In the genomic region with DNA sequence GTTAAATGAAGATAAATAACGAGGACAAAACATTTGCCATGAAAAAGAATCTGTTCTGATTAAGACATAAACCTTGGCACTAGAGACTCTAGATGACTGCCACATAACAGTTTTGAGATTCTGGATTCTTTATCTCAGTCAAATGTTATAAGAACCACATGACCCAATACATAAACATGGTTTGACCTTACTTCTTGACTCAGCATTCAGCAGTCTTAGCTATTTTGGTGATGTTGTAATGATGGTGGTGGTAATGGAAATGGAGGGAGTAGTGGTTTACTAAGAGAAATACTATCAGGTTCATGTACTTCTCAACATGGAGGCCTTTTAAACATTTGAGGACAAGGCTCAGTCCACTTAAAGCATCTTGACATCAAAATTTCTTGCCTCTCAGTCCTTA, we compare ENCODE assay signal across 23 cellular contexts.
DNase-seq lines count a peak whose midpoint lies in the region; ATAC-seq and TF ChIP-seq lines count a peak whose summit lies in the region.
"Had no signal": no experiment of that assay in that cellular context is flagged by ENCODE, and none has a peak within 500 bp of the region (broad histone marks: within the 10 kb centered on the region; RNA-seq: fewer than 3 reads in every experiment).

No MANE protein-coding gene starts in this region.

- ATAC-seq in GM21717 (IDR thresholded peaks at IDR 0.05; ENCODE audit: unreplicated experiment) = no peak
- ATAC-seq: A549 had no signal

- no peak overlapping the region for H3K4me3 ChIP-seq in cardiac fibroblast (replicated peaks in 1 of 2; ENCODE audit: low read depth in 2 of 2, low read length in 2 of 2)
- H3K4me3 ChIP-seq: A549, coronary artery, uterus had no signal

- DNase-seq in AG09319 (ENCODE audit: extremely low read depth, low read depth) (peak; percentile 25), HT1080 (ENCODE audit: low read depth) (peak; percentile 31), cardiac fibroblast (ENCODE audit: low read depth in 2 of 2) (peak; percentile 17 to 58), iris pigment epithelial cell (ENCODE audit: low read depth) (peak; percentile 86), LoVo (ENCODE audit: low spot score) (no peak), kidney tubule cell (ENCODE audit: low spot score) (no peak), GM10266 (ENCODE audit: extremely low spot score) (no peak)
- DNase-seq: activated CD4-positive, alpha-beta T cell treated with anti-CD3 and anti-CD28 coated beads for 4 hours; CD4-positive, alpha-beta T cell; DMS153; foreskin melanocyte; H7; mesendoderm; MM.1S; naive B cell; NCI-H146; NCI-H774; SHP77 treated with DMSO at 0.1 percent for 48 hours; T-helper 1 cell; uterus had no signal

- no peak for TF ChIP-seq CTCF in AG09319 (IDR thresholded peaks at IDR 0.05; ENCODE audit: low read depth, low read length)
- no peak for TF ChIP-seq CTCF in cardiac fibroblast (IDR thresholded peaks at IDR 0.05; ENCODE audit: low read depth, low read length)
- no peak for TF ChIP-seq CTCF in GM10266 (IDR thresholded peaks at IDR 0.05; ENCODE audit: control insufficient read depth, insufficient read depth, low read depth, missing control alignments)

Comparison
In these comparisons a context has a peak if more than half of its experiments do, and no peak if none do; other contexts are left out.
1. DNase-seq: peak in AG09319 (single experiment), HT1080 (single experiment), cardiac fibroblast (2 of 2) and iris pigment epithelial cell (single experiment); none in LoVo (single experiment), kidney tubule cell (single experiment) and GM10266 (single experiment).